Comparison of ENCODE assay signal across 19 cellular contexts in genomic region chr4:119746951-119747350, GRCh38.
A peak's percentile ranks its signal among the peaks of the same experiment; 100 is the strongest.
DNase-seq lines count a peak whose midpoint lies in the region; ATAC-seq, FAIRE-seq and TF ChIP-seq lines count a peak whose summit lies in the region.
"Had no signal": no experiment of that assay in that cellular context is flagged by ENCODE, and none has a peak within 500 bp of the region (broad histone marks: within the 10 kb centered on the region; RNA-seq: fewer than 3 reads in every experiment).

No MANE protein-coding gene starts in this region.

- H3K9ac ChIP-seq in IMR-90 (ENCODE audit: low read depth, low read length), result no peak overlapping the region

- H3K27me3 ChIP-seq in IMR-90 (ENCODE audit: control insufficient read depth, insufficient read depth, low read length), result no peaks in the 10 kb centered on the region
- H3K27me3 ChIP-seq: BE2C had no signal

- H3K23ac ChIP-seq in IMR-90 (ENCODE audit: low read depth, low read length), result no peak overlapping the region

- no peaks in the 10 kb centered on the region for H3K36me3 ChIP-seq in IMR-90 (ENCODE audit: control insufficient read depth, insufficient read depth, low read length)
- H3K36me3 ChIP-seq: BE2C had no signal

- H3K18ac ChIP-seq in IMR-90 (ENCODE audit: low read depth, low read length), result peak overlapping the region; percentile 70

- H3K4me3 ChIP-seq in IMR-90 (ENCODE audit: insufficient read depth, low read depth, low read length), result no peak overlapping the region

- peaks cover 11% of the 10 kb centered on the region for H3K4me1 ChIP-seq in IMR-90 (ENCODE audit: control insufficient read depth, insufficient read depth, low read length)
- H3K4me1 ChIP-seq: BE2C had no signal

- no TSS peak for BruUV-seq in IMR-90 (replicated peaks; lab: Mats Ljungman, UMichigan)

- H2BK20ac ChIP-seq in IMR-90 (ENCODE audit: low read depth, low read length), result peak overlapping the region; percentile 77

- intact Hi-C loops in IMR-90 (cut with micrococcal nuclease) (no loop called here), sciatic nerve (cut with DNase I) (no loop called here)

- peak overlapping the region; percentile 58 for H4K91ac ChIP-seq in IMR-90 (ENCODE audit: insufficient read depth, low read depth, low read length)

- H3K4ac ChIP-seq in IMR-90 (ENCODE audit: low read depth, low read length), result peak overlapping the region; percentile 34

- no peaks in the 10 kb centered on the region; the same call in 1 of the 2 replicates for H3K9me1 ChIP-seq in IMR-90 (ENCODE audit: insufficient read depth, low read length)

- peak overlapping the region; percentile 84 for H2BK120ac ChIP-seq in IMR-90 (ENCODE audit: low read depth, low read length)

- CTCF ChIA-PET in IMR-90 (lab: Yijun Ruan, JAX), result interaction anchor here (0.6 kb wide), 1 partner anchor 8 kb away, joined by 4 read pairs; no protein-coding TSS in a partner anchor

- H3K56ac ChIP-seq in IMR-90 (ENCODE audit: extremely low read depth, insufficient read depth, low read length), result no peak overlapping the region

- H2BK5ac ChIP-seq in IMR-90 (ENCODE audit: low read depth, low read length, poor library complexity, severe bottlenecking), result no peak overlapping the region

- peak overlapping the region; percentile 29; the same call in 1 of the 2 replicates for H3K27ac ChIP-seq in IMR-90 (ENCODE audit: insufficient read depth, low read length)

- peak; percentile 57 for ATAC-seq in IMR-90 (ENCODE audit: low read depth)
- peak; percentile 40 for ATAC-seq in sciatic nerve
- no peak for ATAC-seq in GM18520 (IDR thresholded peaks at IDR 0.05; ENCODE audit: unreplicated experiment)
- ATAC-seq: CD8-positive, alpha-beta T cell; SK-N-SH treated with all-trans-retinoic acid at 6 μM for 48 hours had no signal

- TF ChIP-seq POLR2A in IMR-90 (IDR thresholded peaks at IDR 0.05; ENCODE audit: low read depth, low read length), result no peak

- H2BK15ac ChIP-seq in IMR-90 (ENCODE audit: low read depth, low read length), result peak overlapping the region; percentile 92; the same call in 2 of the 3 replicates

- H3K9me3 ChIP-seq in IMR-90 (ENCODE audit: control insufficient read depth, insufficient read depth, low read length), result no peaks in the 10 kb centered on the region
- H3K9me3 ChIP-seq: BE2C had no signal

- H3K79me1 ChIP-seq in IMR-90 (ENCODE audit: low read depth in 1 of 2, low read length in 2 of 2), result no peaks in the 10 kb centered on the region

- peak overlapping the region; percentile 16; the same call in 1 of the 2 replicates for H3K14ac ChIP-seq in IMR-90 (replicated peaks; ENCODE audit: low read depth, low read length)

- POLR2A ChIA-PET in IMR-90 (lab: Charles Lee; ENCODE audit: unreplicated experiment), result interaction anchor here (0.7 kb wide), 1 partner anchor 12 kb away, joined by 4 read pairs; no protein-coding TSS in a partner anchor

- no CpG with 5 or more reads among the region's 3 CpGs for WGBS in IMR-90 (ENCODE audit: extremely low coverage in 2 of 2, insufficient read length in 1 of 2), 2 experiments

- peak overlapping the region; percentile 43 for H2AK5ac ChIP-seq in IMR-90 (ENCODE audit: low read depth, low read length)

- dilution Hi-C loops in IMR-90 (cut with HindIII; ENCODE audit: low sequenced_read_pairs, unreplicated experiment), result no loop called here

- no peak for FAIRE-seq in urothelium cell line (lab: Jason Lieb, UNC)
- FAIRE-seq: HTR-8/SVneo, RCC 7860 had no signal

- no peaks in the 10 kb centered on the region for H4K20me1 ChIP-seq in IMR-90 (ENCODE audit: insufficient read depth, low read length)

- peak overlapping the region; percentile 47 for H2AFZ ChIP-seq in IMR-90 (replicated peaks; ENCODE audit: low read length, poor library complexity)

- peak overlapping the region; percentile 67 for H4K5ac ChIP-seq in IMR-90 (ENCODE audit: low read depth, low read length)

- in situ Hi-C loops in IMR-90 (cut with MboI; ENCODE audit: low sequenced_read_pairs), result no loop called here
- in situ Hi-C loops in GM13976 (cut with MboI; ENCODE audit: low sequenced_read_pairs, unreplicated experiment), result no loop called here

- TF ChIP-seq CTCF in AG09319 (IDR thresholded peaks at IDR 0.05; ENCODE audit: low read depth, low read length) (no peak), IMR-90 (conservative IDR thresholded peaks at IDR 0.05; ENCODE audit: low read depth, low read length) (no peak), GM13976 (IDR thresholded peaks at IDR 0.05; ENCODE audit: borderline replicate concordance, control extremely low read depth, extremely low read depth, insufficient read depth, missing control alignments) (no peak)

- peak overlapping the region in 1 of 2 experiments; percentile 69; a peak in 1 of 4 replicates for H4K8ac ChIP-seq in IMR-90 (ENCODE audit: low read depth in 2 of 2, low read length in 2 of 2)

- no peak for TF ChIP-seq RAD21 in IMR-90 (IDR thresholded peaks at IDR 0.05; ENCODE audit: low read length)

- no peak overlapping the region for H3K4me2 ChIP-seq in IMR-90 (ENCODE audit: low read depth, low read length)

- DNase-seq in AG09319 (ENCODE audit: extremely low read depth, low read depth) (peak; percentile 65), IMR-90 (peak; percentile 53), fibroblast of peridontal ligament (ENCODE audit: extremely low read depth) (peak; percentile 91), sciatic nerve (ENCODE audit: low spot score) (no peak), GM13976 (ENCODE audit: low spot score) (no peak), urothelium cell line (ENCODE audit: low spot score) (no peak)
- DNase-seq: BE2C; CD8-positive, alpha-beta T cell; H9; NCI-H1105; NCI-H1694 treated with DMSO at 0.1 percent for 48 hours; NCI-H2107; NCI-H2227 treated with DMSO at 0.1 percent for 48 hours; NCI-H524 treated with DMSO at 0.1 percent for 48 hours; SHP77 treated with DMSO at 0.1 percent for 48 hours had no signal

- H2AK9ac ChIP-seq in IMR-90 (replicated peaks; ENCODE audit: low read depth, low read length, poor library complexity), result no peak overlapping the region

TF ChIP-seq in IMR-90, 13 proteins besides CTCF, POLR2A, EP300 and RAD21:
- no peak for TF ChIP-seq CEBPB (IDR thresholded peaks at IDR 0.05; ENCODE audit: low read depth, low read length)
- TF ChIP-seq FOS (IDR thresholded peaks at IDR 0.05; ENCODE audit: low read depth, low read length), result no peak
- no peak for TF ChIP-seq SMC3 (IDR thresholded peaks at IDR 0.05; ENCODE audit: low read depth, low read length)
- no peak for TF ChIP-seq MAZ (IDR thresholded peaks at IDR 0.05; ENCODE audit: borderline replicate concordance, low read depth, low read length)
- no peak for TF ChIP-seq USF2 (IDR thresholded peaks at IDR 0.05; ENCODE audit: low read depth, low read length)

Comparison
In these comparisons a context has a peak if more than half of its experiments do, and no peak if none do; other contexts are left out.
1. DNase-seq: peak in AG09319 (single experiment), IMR-90 (single experiment) and fibroblast of peridontal ligament (single experiment); none in sciatic nerve (single experiment), GM13976 (single experiment) and urothelium cell line (single experiment).